34 cellular contexts compared by ENCODE assay signal in genomic region chr22:47445212-47445611, GRCh38.
"Had no signal": no experiment of that assay in that cellular context is flagged by ENCODE, and none has a peak within 500 bp of the region (broad histone marks: within the 10 kb centered on the region; RNA-seq: fewer than 3 reads in every experiment).

No MANE protein-coding gene starts in this region.

- H3K27me3 ChIP-seq: body of pancreas, MG63, SJCRH30 had no signal

- H3K4me3 Mint-ChIP-seq: activated B cell treated with CpG ODN at 0.5 μM for 24 hours; activated CD4-positive, alpha-beta memory T cell treated with anti-CD3 and anti-CD28 coated beads, Interleukin-2, amount 10 ng/mL, durations not matched to agents 7 days and 5 days; activated naive CD4-positive, alpha-beta T cell treated with anti-CD3 and anti-CD28 coated beads, Interleukin-2, amount 50 U/mL, for 24 hours; activated naive CD8-positive, alpha-beta T cell treated with anti-CD3 and anti-CD28 coated beads, Interleukin-2, amount 10 ng/mL, durations not matched to agents 7 days and 5 days; activated T-cell treated with anti-CD3 and anti-CD28 coated beads, Interleukin-2, amount 50 U/mL, for 24 hours; T-helper 1 cell treated with Interleukin-12 subunit alpha and Interleukin-12 subunit beta and Interleukin-4 antibody, amounts not matched to agents 30 μg/mL and 1 μg/mL, for 36 hours; T-helper 2 cell treated with Interferon-gamma antibody and Interleukin-4, amounts not matched to agents 5 μg/mL and 100 μg/mL, for 36 hours had no signal

- H3K36me3 ChIP-seq: breast epithelium, MG63, SJCRH30 had no signal

- ATAC-seq: body of pancreas, Panc1 had no signal

- H3K27ac ChIP-seq: body of pancreas, breast epithelium, SJCRH30, SK-N-MC, VCaP had no signal

- H3K4me1 ChIP-seq: body of pancreas, breast epithelium, SJCRH30 had no signal

- H3K27me3 Mint-ChIP-seq: activated B cell treated with CpG ODN at 0.5 μM for 24 hours; activated CD4-positive, alpha-beta memory T cell treated with anti-CD3 and anti-CD28 coated beads, Interleukin-2, amount 10 ng/mL, durations not matched to agents 7 days and 5 days; activated naive CD4-positive, alpha-beta T cell treated with anti-CD3 and anti-CD28 coated beads, Interleukin-2, amount 50 U/mL, for 24 hours; activated naive CD8-positive, alpha-beta T cell treated with anti-CD3 and anti-CD28 coated beads, Interleukin-2, amount 10 ng/mL, durations not matched to agents 7 days and 5 days had no signal

- H3K9me3 ChIP-seq: body of pancreas, MG63, SJCRH30 had no signal

- H3K4me3 ChIP-seq: body of pancreas, breast epithelium, MG63, SJCRH30, SK-N-MC had no signal

- H3K36me3 Mint-ChIP-seq: activated naive CD4-positive, alpha-beta T cell treated with anti-CD3 and anti-CD28 coated beads, Interleukin-2, amount 50 U/mL, for 24 hours; activated naive CD8-positive, alpha-beta T cell treated with anti-CD3 and anti-CD28 coated beads, Interleukin-2, amount 10 ng/mL, durations not matched to agents 7 days and 5 days had no signal

- DNase-seq: activated B cell treated with CpG ODN at 0.5 μM for 24 hours; activated CD4-positive, alpha-beta memory T cell treated with anti-CD3 and anti-CD28 coated beads, Interleukin-2, amount 10 ng/mL, durations not matched to agents 7 days and 5 days; activated CD4-positive, alpha-beta T cell treated with anti-CD3 and anti-CD28 coated beads for 4 hours; activated CD4-positive, CD25-positive, alpha-beta regulatory T cell treated with anti-CD3 and anti-CD28 coated beads, Interleukin-2, amount 50 U/mL, for 72 hours; activated gamma-delta T cell; activated naive CD4-positive, alpha-beta T cell treated with Interleukin-2 at 50 U/mL for 16 hours; activated naive CD8-positive, alpha-beta T cell treated with anti-CD3 and anti-CD28 coated beads, Interleukin-2, amount 10 ng/mL, durations not matched to agents 7 days and 5 days; activated T-cell treated with anti-CD3 and anti-CD28 coated beads, Interleukin-2, amount 50 U/mL, for 24 hours; amygdala; body of pancreas; Kasumi-1; KG1; MG63; NCI-H1048; NCI-H1105 treated with DMSO at 0.1 percent for 48 hours; NCI-H1436; NCI-H1694; NCI-H1930; NCI-H2081 treated with DMSO at 0.1 percent for 48 hours; NCI-H226; NCI-H446 treated with DMSO at 0.1 percent for 48 hours; NCI-H524; NCI-H69; NCI-H82; SHP77; SJCRH30 had no signal

- H3K27ac Mint-ChIP-seq: activated B cell treated with CpG ODN at 0.5 μM for 24 hours; activated CD4-positive, alpha-beta memory T cell treated with anti-CD3 and anti-CD28 coated beads, Interleukin-2, amount 10 ng/mL, durations not matched to agents 7 days and 5 days; activated naive CD4-positive, alpha-beta T cell treated with anti-CD3 and anti-CD28 coated beads, Interleukin-2, amount 50 U/mL, for 24 hours; activated naive CD8-positive, alpha-beta T cell treated with anti-CD3 and anti-CD28 coated beads, Interleukin-2, amount 10 ng/mL, durations not matched to agents 7 days and 5 days; activated T-cell treated with anti-CD3 and anti-CD28 coated beads, Interleukin-2, amount 50 U/mL, for 24 hours; activated T-helper 2 cell treated with anti-CD3 and anti-CD28 coated beads, Interferon-gamma antibody, Interleukin-2, Interleukin-4, amounts not matched to agents 10 μg/mL and 5 μg/mL and 100 μg/mL, durations not matched to agents 14 hours and 24 hours and 36 hours; T-helper 1 cell treated with Interleukin-12 subunit alpha and Interleukin-12 subunit beta and Interleukin-4 antibody, amounts not matched to agents 30 μg/mL and 1 μg/mL, for 36 hours; T-helper 2 cell treated with Interferon-gamma antibody and Interleukin-4, amounts not matched to agents 5 μg/mL and 100 μg/mL, for 36 hours had no signal

- H3K4me1 Mint-ChIP-seq: activated B cell treated with CpG ODN at 0.5 μM for 24 hours; activated CD4-positive, alpha-beta memory T cell treated with anti-CD3 and anti-CD28 coated beads, Interleukin-2, amount 10 ng/mL, durations not matched to agents 7 days and 5 days; activated naive CD4-positive, alpha-beta T cell treated with anti-CD3 and anti-CD28 coated beads, Interleukin-2, amount 50 U/mL, for 24 hours; activated naive CD8-positive, alpha-beta T cell treated with anti-CD3 and anti-CD28 coated beads, Interleukin-2, amount 10 ng/mL, durations not matched to agents 7 days and 5 days had no signal
